ENCODE assay signal across 8 cellular contexts in the genomic region with DNA sequence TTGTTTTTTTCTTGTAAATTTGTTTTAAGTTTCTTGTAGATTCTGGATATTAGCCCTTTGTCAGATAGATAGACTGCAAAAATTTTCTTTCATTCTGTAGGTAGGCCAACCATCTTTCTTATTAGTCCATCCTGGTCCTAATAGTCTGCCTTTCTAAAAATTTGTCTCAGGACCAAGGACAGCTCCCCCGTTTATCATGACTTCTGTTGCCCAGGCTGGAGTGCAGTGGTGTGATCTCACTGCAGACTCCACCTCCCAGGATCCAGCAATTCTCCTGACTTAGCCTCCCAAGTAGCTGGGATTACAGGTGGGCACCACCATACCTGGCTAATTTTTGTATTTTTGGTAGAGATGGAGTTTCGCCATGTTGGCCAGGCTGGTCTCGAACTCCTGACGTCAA. TPM values are rescaled to one million over a fixed set of nuclear protein-coding genes. Genes with fewer than 3 reads are reported as not detected.
A peak's percentile ranks its signal among the peaks of the same experiment; 100 is the strongest.
DNase-seq lines count a peak whose midpoint lies in the region; TF ChIP-seq lines count a peak whose summit lies in the region.
"Not testable (repeated sequence)": the region's sequence is repeated elsewhere in the genome, so short reads cannot be mapped to it uniquely, and the experiment has no call there.

No MANE protein-coding gene starts in this region.

- H3K4me1 Mint-ChIP-seq in activated T-helper 1 cell treated with anti-CD3 and anti-CD28 coated beads, Interleukin-12 subunit alpha, Interleukin-12 subunit beta, Interleukin-2, Interleukin-4 antibody, amounts not matched to agents 30 ng/mL and 10 ng/mL and 1 ng/mL, durations not matched to agents 14 hours and 24 hours and 36 hours (ENCODE audit: low read depth): peaks cover 35% of the 10 kb centered on the region

- not testable (repeated sequence) for H3K4me3 Mint-ChIP-seq in activated T-helper 1 cell treated with anti-CD3 and anti-CD28 coated beads, Interleukin-12 subunit alpha, Interleukin-12 subunit beta, Interleukin-2, Interleukin-4 antibody, amounts not matched to agents 30 ng/mL and 10 ng/mL and 1 ng/mL, durations not matched to agents 14 hours and 24 hours and 36 hours

- H3K9me2 ChIP-seq in Karpas-422 (replicated peaks; ENCODE audit: insufficient read depth, low read length): not testable (repeated sequence)

- not testable (repeated sequence) for H4K20me1 ChIP-seq in Karpas-422 (ENCODE audit: insufficient read depth, low read depth, low read length)

- H3K79me2 ChIP-seq in Karpas-422 (ENCODE audit: low read length): not testable (repeated sequence)

- not testable (repeated sequence) for H3K9ac ChIP-seq in Karpas-422 (ENCODE audit: low read length)

- not testable (repeated sequence) for H3K4me2 ChIP-seq in Karpas-422 (ENCODE audit: low read depth, low read length, poor library complexity, severe bottlenecking)

- H3K36me3 Mint-ChIP-seq in activated T-helper 1 cell treated with anti-CD3 and anti-CD28 coated beads, Interleukin-12 subunit alpha, Interleukin-12 subunit beta, Interleukin-2, Interleukin-4 antibody, amounts not matched to agents 30 ng/mL and 10 ng/mL and 1 ng/mL, durations not matched to agents 14 hours and 24 hours and 36 hours (ENCODE audit: low read depth): peaks cover 76% of the 10 kb centered on the region

- intact Hi-C loops in A673 (cut with micrococcal nuclease; ENCODE audit: unreplicated experiment): not testable (repeated sequence)
- intact Hi-C loops in activated T-helper 1 cell treated with anti-CD3 and anti-CD28 coated beads, Interleukin-12 subunit alpha, Interleukin-12 subunit beta, Interleukin-2, Interleukin-4 antibody, amounts not matched to agents 30 ng/mL and 10 ng/mL and 1 ng/mL, durations not matched to agents 14 hours and 24 hours and 36 hours (cut with micrococcal nuclease): loop anchor here (2.0 kb wide), 2 partner anchors 29 to 65 kb away; partner anchors contain the start of gene SP140

- BruUV-seq in A673 (replicated peaks; lab: Mats Ljungman, UMichigan): not testable (repeated sequence)

- H3K36me3 ChIP-seq in A673 (ENCODE audit: insufficient read depth, low read length, poor library complexity, severe bottlenecking); Karpas-422 (ENCODE audit: insufficient read depth, low read length): not testable (repeated sequence)

- H2AFZ ChIP-seq in Karpas-422 (ENCODE audit: low read length): not testable (repeated sequence)

- H3K27ac Mint-ChIP-seq in activated T-helper 1 cell treated with anti-CD3 and anti-CD28 coated beads, Interleukin-12 subunit alpha, Interleukin-12 subunit beta, Interleukin-2, Interleukin-4 antibody, amounts not matched to agents 30 ng/mL and 10 ng/mL and 1 ng/mL, durations not matched to agents 14 hours and 24 hours and 36 hours: peak overlapping the region; percentile 52

- H3K27ac ChIP-seq in A673 (ENCODE audit: low read depth, low read length, poor library complexity, severe bottlenecking); Karpas-422 (ENCODE audit: low read length): not testable (repeated sequence)

- not testable (repeated sequence) for H3K27me3 ChIP-seq in A673 (replicated peaks; ENCODE audit: insufficient read depth, low read depth, low read length, poor library complexity); Karpas-422 (ENCODE audit: low read length)

- not testable (repeated sequence) for TF ChIP-seq CTCF in A673 (conservative IDR thresholded peaks at IDR 0.05; ENCODE audit: low read depth, low read length)

- H3K27me3 Mint-ChIP-seq in activated T-helper 1 cell treated with anti-CD3 and anti-CD28 coated beads, Interleukin-12 subunit alpha, Interleukin-12 subunit beta, Interleukin-2, Interleukin-4 antibody, amounts not matched to agents 30 ng/mL and 10 ng/mL and 1 ng/mL, durations not matched to agents 14 hours and 24 hours and 36 hours (ENCODE audit: insufficient read depth): not testable (repeated sequence)

- H3K9me3 ChIP-seq in A673 (ENCODE audit: low read depth, low read length, poor library complexity, severe bottlenecking); Karpas-422 (ENCODE audit: low read length): not testable (repeated sequence)

- not testable (repeated sequence) for H3K4me1 ChIP-seq in A673 (ENCODE audit: insufficient read depth, low read length, poor library complexity, severe bottlenecking); Karpas-422 (ENCODE audit: low read length)

- DNase-seq in A673 (ENCODE audit: low spot score): peak; percentile 21
- peak; percentile 6 for DNase-seq in GM04504 (ENCODE audit: low read depth)
- peak; percentile 64 for DNase-seq in Karpas-422
- DNase-seq in RPMI7951 (ENCODE audit: low read depth): peak; percentile 47
- DNase-seq in activated T-helper 1 cell treated with anti-CD3 and anti-CD28 coated beads, Interleukin-12 subunit alpha, Interleukin-12 subunit beta, Interleukin-2, Interleukin-4 antibody, amounts not matched to agents 30 ng/mL and 10 ng/mL and 1 ng/mL, durations not matched to agents 14 hours and 24 hours and 36 hours (ENCODE audit: low spot score): not testable (repeated sequence)
- DNase-seq in dermis blood vessel endothelial cell: peak; percentile 55
- DNase-seq in glomerular visceral epithelial cell (ENCODE audit: extremely low spot score): peak; percentile 31
- peak; percentile 59 for DNase-seq in myocyte (ENCODE audit: low read depth)

- H3K9me3 Mint-ChIP-seq in activated T-helper 1 cell treated with anti-CD3 and anti-CD28 coated beads, Interleukin-12 subunit alpha, Interleukin-12 subunit beta, Interleukin-2, Interleukin-4 antibody, amounts not matched to agents 30 ng/mL and 10 ng/mL and 1 ng/mL, durations not matched to agents 14 hours and 24 hours and 36 hours: not testable (repeated sequence)

- POLR2A ChIA-PET in A673 (lab: Charles Lee; ENCODE audit: low non-redundant PET): not testable (repeated sequence)

- not testable (repeated sequence) for H3K4me3 ChIP-seq in A673 (ENCODE audit: low read depth, low read length, poor library complexity, severe bottlenecking); Karpas-422 (ENCODE audit: low read length)

- CTCF ChIA-PET in A673 (lab: Charles Lee): not testable (repeated sequence)

RNA-seq across cellular contexts. Expression of gene SP140L, which starts 37.7 kb away (rescaled TPM):
- total RNA-seq in A673 (2021) (0.37 and 0.61 TPM in 2 replicates), dermis blood vessel endothelial cell (9.2 and 33.7 TPM in 2 replicates), myocyte (9.7 and 14.4 TPM in 2 replicates)
- total RNA-seq in Karpas-422 (2014; rRNA removed; shearing (Covaris generic); ENCODE audit: low replicate concordance): 17.0 and 17.5 TPM in 2 replicates
- total RNA-seq in RPMI7951 (2014; rRNA removed; shearing (Covaris generic)): 9.0 and 15.1 TPM in 2 replicates
- total RNA-seq in activated T-helper 1 cell treated with anti-CD3 and anti-CD28 coated beads, Interleukin-12 subunit alpha, Interleukin-12 subunit beta, Interleukin-2, Interleukin-4 antibody, amounts not matched to agents 30 ng/mL and 10 ng/mL and 1 ng/mL, durations not matched to agents 14 hours and 24 hours and 36 hours: 57.4 and 57.8 TPM in 2 replicates
- 16.5 TPM for polyA plus RNA-seq in myocyte (2012)
